13 cellular contexts compared by ENCODE assay signal in genomic region chr2:117958186-117958585, GRCh38. TPM values are rescaled to one million over a fixed set of nuclear protein-coding genes. Genes with fewer than 3 reads are reported as not detected.
DNase-seq lines count a peak whose midpoint lies in the region; ATAC-seq and TF ChIP-seq lines count a peak whose summit lies in the region.
"Had no signal": no experiment of that assay in that cellular context is flagged by ENCODE, and none has a peak within 500 bp of the region (broad histone marks: within the 10 kb centered on the region; RNA-seq: fewer than 3 reads in every experiment).

No MANE protein-coding gene starts in this region.

- H3K4me1 Mint-ChIP-seq in HFFc6 (ENCODE audit: low read depth): peaks cover 65% of the 10 kb centered on the region

- H3K27me3 Mint-ChIP-seq in HFFc6 (ENCODE audit: insufficient read depth): no peaks in the 10 kb centered on the region

- no peak for ATAC-seq in GM21423 (IDR thresholded peaks at IDR 0.05; ENCODE audit: unreplicated experiment)
- ATAC-seq in HG03135 (IDR thresholded peaks at IDR 0.05; ENCODE audit: unreplicated experiment): no peak

- H3K27ac Mint-ChIP-seq in HFFc6: peak overlapping the region; percentile 59

- peak; percentile 80 for DNase-seq in HFFc6
- DNase-seq in T47D (ENCODE audit: low read depth in 1 of 2, low spot score in 1 of 2): peak; percentile 4 to 81
- peak; percentile 68 for DNase-seq in kidney tubule cell (ENCODE audit: low spot score)
- no peak for DNase-seq in NCI-H146 treated with DMSO at 0.1 percent for 48 hours (lab: John Stamatoyannopoulos, UW; ENCODE audit: unreplicated experiment)
- DNase-seq in NCI-H748 treated with DMSO at 0.1 percent for 48 hours (lab: John Stamatoyannopoulos, UW): no peak
- DNase-seq: AML-193; esophagus squamous epithelium; GF-D8; nucleus accumbens; stimulated activated CD4-positive, alpha-beta T cell treated with anti-CD3 and anti-CD28 coated beads, Interleukin-4, amount 100 ng/mL, for 24 hours had no signal

- no peaks in the 10 kb centered on the region for H3K9me3 Mint-ChIP-seq in HFFc6

- H3K36me3 Mint-ChIP-seq in HFFc6 (ENCODE audit: low read depth): peaks cover 42% of the 10 kb centered on the region

- in situ Hi-C loops in T47D (cut with HindIII; ENCODE audit: low pct_unique_long_range_greater_than_20kb, low sequenced_read_pairs): no loop called here

- peak overlapping the region; percentile 54; the same call in 1 of the 2 replicates for H3K4me3 Mint-ChIP-seq in HFFc6

- H3K27ac ChIP-seq in 22Rv1: peak overlapping the region; percentile 36; the same call in 1 of the 2 replicates
- H3K27ac ChIP-seq: esophagus squamous epithelium had no signal

- TF ChIP-seq CTCF in 22Rv1 (IDR thresholded peaks at IDR 0.05): no peak
- no peak for TF ChIP-seq CTCF in HFFc6 (IDR thresholded peaks at IDR 0.05)

RNA-seq across cellular contexts. Expression of gene CCDC93, which starts 55.7 kb away (rescaled TPM):
- 10 to 100 TPM; 13.4 to 17.2 (median 14.4) TPM for total RNA-seq in HFFc6 (2021; fragmentation: NEBNext Ultra II Directional; extraction: Animal tissue kit (Norgen Biotek cat#: 25700))

Comparison
In these comparisons a context has a peak if more than half of its experiments do, and no peak if none do; other contexts are left out.
1. DNase-seq: peak in HFFc6 (single experiment), T47D (2 of 2) and kidney tubule cell (single experiment); none in NCI-H146 treated with DMSO at 0.1 percent for 48 hours (single experiment) and NCI-H748 treated with DMSO at 0.1 percent for 48 hours (single experiment).